10 cellular contexts compared by ENCODE assay signal in genomic region chr16:66844009-66844341, GRCh38.
A peak's percentile ranks its signal among the peaks of the same experiment; 100 is the strongest.
DNase-seq lines count a peak whose midpoint lies in the region; ATAC-seq, FAIRE-seq and TF ChIP-seq lines count a peak whose summit lies in the region.
"Had no signal": no experiment of that assay in that cellular context is flagged by ENCODE, and none has a peak within 500 bp of the region (broad histone marks: within the 10 kb centered on the region; RNA-seq: fewer than 3 reads in every experiment).

No MANE protein-coding gene starts in this region.

- peaks cover 11% of the 10 kb centered on the region for H3K4me1 ChIP-seq in stomach smooth muscle (ENCODE audit: control insufficient read depth, insufficient read depth, low read length)

- peak; percentile 28 for DNase-seq in activated T-cell treated with anti-CD3 and anti-CD28 coated beads, Interleukin-2, amount 50 U/mL, for 24 hours
- no peak for DNase-seq in activated T-cell treated with anti-CD3 and anti-CD28 coated beads, Interleukin-2, amount 50 U/mL, for 48 hours
- DNase-seq in astrocyte of the cerebellum (ENCODE audit: low read depth) (no peak), memory B cell (ENCODE audit: low spot score in 2 of 2) (no peak), urothelium cell line (ENCODE audit: low spot score) (no peak)
- DNase-seq in effector CD4-positive, alpha-beta T cell: no peak

- H3K4me3 ChIP-seq in astrocyte of the cerebellum (ENCODE audit: low read depth, low read length): peak overlapping the region; percentile 42
- peak overlapping the region; percentile 59 to 69 for H3K4me3 ChIP-seq in stomach smooth muscle (ENCODE audit: low read length in 2 of 2)

- no peak for FAIRE-seq in urothelium cell line (lab: Jason Lieb, UNC)
- FAIRE-seq: endometrium, RCC 7860 had no signal

- no peak overlapping the region for H3K27ac Mint-ChIP-seq in activated T-cell treated with anti-CD3 and anti-CD28 coated beads, Interleukin-2, amount 50 U/mL, for 24 hours
- no peak overlapping the region for H3K27ac Mint-ChIP-seq in memory B cell

- no peak overlapping the region for H3K9ac ChIP-seq in stomach smooth muscle (ENCODE audit: low read length in 2 of 2)

- ATAC-seq in memory B cell (ENCODE audit: low read depth): no peak
- ATAC-seq in GM18909 (IDR thresholded peaks at IDR 0.05; ENCODE audit: poor library complexity, unreplicated experiment): no peak

- H3K36me3 Mint-ChIP-seq in activated T-cell treated with anti-CD3 and anti-CD28 coated beads, Interleukin-2, amount 50 U/mL, for 24 hours (ENCODE audit: low read depth): no peaks in the 10 kb centered on the region
- H3K36me3 Mint-ChIP-seq in memory B cell: no peaks in the 10 kb centered on the region

- H3K9me3 Mint-ChIP-seq in activated T-cell treated with anti-CD3 and anti-CD28 coated beads, Interleukin-2, amount 50 U/mL, for 24 hours: no peaks in the 10 kb centered on the region
- H3K9me3 Mint-ChIP-seq in memory B cell: peaks cover 2% of the 10 kb centered on the region

- no peaks in the 10 kb centered on the region for H3K36me3 ChIP-seq in stomach smooth muscle (ENCODE audit: control insufficient read depth in 2 of 2, insufficient read depth in 2 of 2, low read length in 2 of 2)

- peaks cover 14% of the 10 kb centered on the region for H3K4me1 Mint-ChIP-seq in activated T-cell treated with anti-CD3 and anti-CD28 coated beads, Interleukin-2, amount 50 U/mL, for 24 hours (ENCODE audit: low read depth)
- peaks cover 8% of the 10 kb centered on the region for H3K4me1 Mint-ChIP-seq in memory B cell

- H3K27ac ChIP-seq in stomach smooth muscle (ENCODE audit: low read length): no peak overlapping the region

- in situ Hi-C loops in astrocyte of the cerebellum (cut with HindIII; ENCODE audit: low sequenced_read_pairs): no loop called here

- H3K27me3 ChIP-seq in stomach smooth muscle (ENCODE audit: control insufficient read depth in 1 of 2, insufficient read depth in 2 of 2, low read length in 2 of 2): peaks cover 29 to 31% of the 10 kb centered on the region in 2 donors

- H3K4me3 Mint-ChIP-seq in activated T-cell treated with anti-CD3 and anti-CD28 coated beads, Interleukin-2, amount 50 U/mL, for 24 hours: peak overlapping the region; percentile 54
- H3K4me3 Mint-ChIP-seq in memory B cell: peak overlapping the region; percentile 62

- TF ChIP-seq CTCF in astrocyte of the cerebellum (IDR thresholded peaks at IDR 0.05; ENCODE audit: low read depth, low read length, missing control alignments): no peak

- H3K27me3 Mint-ChIP-seq in activated T-cell treated with anti-CD3 and anti-CD28 coated beads, Interleukin-2, amount 50 U/mL, for 24 hours: peaks cover 53% of the 10 kb centered on the region
- H3K27me3 Mint-ChIP-seq in memory B cell: peaks cover 25% of the 10 kb centered on the region

- no peaks in the 10 kb centered on the region for H3K9me3 ChIP-seq in stomach smooth muscle (ENCODE audit: control insufficient read depth in 2 of 2, low read length in 2 of 2)
